In the genomic region with DNA sequence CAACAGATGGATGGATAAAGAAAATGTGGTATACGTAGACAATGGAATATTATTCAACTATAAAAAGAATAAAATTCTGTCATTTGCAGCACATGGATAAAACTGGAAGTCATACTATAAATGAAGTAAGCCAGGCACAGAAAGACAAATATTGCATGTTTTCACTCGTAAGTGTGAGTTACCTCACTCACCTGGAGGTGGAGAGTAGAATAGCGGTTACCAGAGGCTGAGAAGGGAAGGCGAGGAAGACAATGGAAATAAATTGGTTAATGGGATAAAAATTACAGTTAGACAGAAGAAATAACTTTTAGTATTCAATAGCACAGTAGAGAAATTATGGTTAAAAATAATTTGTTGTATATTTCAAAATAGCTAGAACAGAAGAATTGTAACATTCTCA, we compare ENCODE assay signal across 20 cellular contexts.
A peak's percentile ranks its signal among the peaks of the same experiment; 100 is the strongest.
DNase-seq lines count a peak whose midpoint lies in the region; ATAC-seq and TF ChIP-seq lines count a peak whose summit lies in the region.
"Had no signal": no experiment of that assay in that cellular context is flagged by ENCODE, and none has a peak within 500 bp of the region (broad histone marks: within the 10 kb centered on the region; RNA-seq: fewer than 3 reads in every experiment).

No MANE protein-coding gene starts in this region.

- no peak overlapping the region for H3K27ac ChIP-seq in GM23338 (ENCODE audit: low read depth)
- H3K27ac ChIP-seq in neural progenitor cell = no peak overlapping the region
- H3K27ac ChIP-seq: A549; BLaER1 treated with 17β-estradiol and CSF1 and Interleukin-3, amounts not matched to agents 10 nM and 100 nM; GM23248 had no signal

- DNase-seq in GM23338 (ENCODE audit: low spot score) (peak; percentile 25), neural progenitor cell (ENCODE audit: low spot score) (no peak), KG1 (lab: John Stamatoyannopoulos, UW) (no peak)
- DNase-seq: 8988T; ACHN; AML-193; BE2C; CD4-positive, alpha-beta T cell; CD8-positive, alpha-beta memory T cell; DMS153; DND-41; GM23248; HFFc6 had no signal

- no peaks in the 10 kb centered on the region for H3K9me3 ChIP-seq in Loucy (ENCODE audit: insufficient read depth, low read depth, low read length)
- no peaks in the 10 kb centered on the region for H3K9me3 ChIP-seq in neural progenitor cell (ENCODE audit: low read depth)
- H3K9me3 ChIP-seq: A549; BE2C; BLaER1 treated with 17β-estradiol and CSF1 and Interleukin-3, amounts not matched to agents 10 nM and 100 nM; HAP-1 had no signal

- H3K4me3 Mint-ChIP-seq in GM23338 = no peak overlapping the region
- H3K4me3 Mint-ChIP-seq in neural progenitor cell = no peak overlapping the region
- H3K4me3 Mint-ChIP-seq: CD14-positive monocyte; CD4-positive, alpha-beta T cell; CD8-positive, alpha-beta memory T cell; HFFc6 had no signal

- H3K4me3 ChIP-seq in GM23338 (no peak overlapping the region), Loucy (ENCODE audit: low read length, poor library complexity, severe bottlenecking) (no peak overlapping the region), neural progenitor cell (no peak overlapping the region)
- H3K4me3 ChIP-seq: A549; BLaER1 treated with 17β-estradiol and CSF1 and Interleukin-3, amounts not matched to agents 10 nM and 100 nM; GM23248; HAP-1 had no signal

- TF ChIP-seq CTCF in GM23338 (conservative IDR thresholded peaks at IDR 0.05; ENCODE audit: low read depth in 2 of 2) = peak in 1 of 2 experiments; percentile 39; a peak in 1 of 4 replicates
- 0 out of 2 replicates have a peak, but pooled peaks have one; percentile 13 for TF ChIP-seq CTCF in Loucy (conservative IDR thresholded peaks at IDR 0.05; ENCODE audit: low read length)
- peak; percentile 21 for TF ChIP-seq CTCF in neural progenitor cell (IDR thresholded peaks at IDR 0.05)

- H3K4me2 ChIP-seq in GM23338 (no peak overlapping the region), Loucy (ENCODE audit: low read depth, low read length, poor library complexity, severe bottlenecking) (no peak overlapping the region), neural progenitor cell (no peak overlapping the region)
- H3K4me2 ChIP-seq: A549; BLaER1 treated with 17β-estradiol and CSF1 and Interleukin-3, amounts not matched to agents 10 nM and 100 nM had no signal

- H3K4me1 ChIP-seq in GM23338 (ENCODE audit: insufficient read depth) (no peaks in the 10 kb centered on the region), Loucy (ENCODE audit: insufficient read depth, low read length, poor library complexity, severe bottlenecking) (no peaks in the 10 kb centered on the region), neural progenitor cell (no peaks in the 10 kb centered on the region)
- H3K4me1 ChIP-seq: A549; BE2C; BLaER1 treated with 17β-estradiol and CSF1 and Interleukin-3, amounts not matched to agents 10 nM and 100 nM; HAP-1 had no signal

- H2AFZ ChIP-seq in GM23338 = no peak overlapping the region
- no peak overlapping the region for H2AFZ ChIP-seq in Loucy (ENCODE audit: low read length)
- H2AFZ ChIP-seq in neural progenitor cell (replicated peaks) = no peak overlapping the region
- H2AFZ ChIP-seq: GM23248 had no signal

- H3K36me3 ChIP-seq in GM23338 (ENCODE audit: insufficient read depth) (no peaks in the 10 kb centered on the region), Loucy (ENCODE audit: insufficient read depth, low read length) (no peaks in the 10 kb centered on the region), neural progenitor cell (no peaks in the 10 kb centered on the region)
- H3K36me3 ChIP-seq: BE2C; BLaER1 treated with 17β-estradiol and CSF1 and Interleukin-3, amounts not matched to agents 10 nM and 100 nM; HAP-1 had no signal

- H3F3A ChIP-seq in GM23338 (replicated peaks; ENCODE audit: low read depth) = no peaks in the 10 kb centered on the region
- no peaks in the 10 kb centered on the region for H3F3A ChIP-seq in Loucy (ENCODE audit: low read depth)
- H3F3A ChIP-seq in neural progenitor cell (ENCODE audit: low read depth) = no peaks in the 10 kb centered on the region

- no peak for ATAC-seq in GM23338
- ATAC-seq in HG02884 (IDR thresholded peaks at IDR 0.05; ENCODE audit: unreplicated experiment) = no peak
- ATAC-seq in HG03139 (IDR thresholded peaks at IDR 0.05; ENCODE audit: unreplicated experiment) = no peak
- ATAC-seq: A549 had no signal

- no peaks in the 10 kb centered on the region for H3K36me3 Mint-ChIP-seq in GM23338 (ENCODE audit: low read depth)
- no peaks in the 10 kb centered on the region for H3K36me3 Mint-ChIP-seq in neural progenitor cell
- H3K36me3 Mint-ChIP-seq: CD14-positive monocyte; CD8-positive, alpha-beta memory T cell had no signal

- no peaks in the 10 kb centered on the region for H3K9me2 ChIP-seq in GM23338 (ENCODE audit: insufficient read depth)
- H3K9me2 ChIP-seq in Loucy (replicated peaks; ENCODE audit: low read depth, low read length) = no peaks in the 10 kb centered on the region

- H3K9ac ChIP-seq in Loucy (ENCODE audit: low read depth, low read length, poor library complexity, severe bottlenecking) (no peak overlapping the region), neural progenitor cell (no peak overlapping the region)
- H3K9ac ChIP-seq: BLaER1 treated with 17β-estradiol and CSF1 and Interleukin-3, amounts not matched to agents 10 nM and 100 nM; GM23248 had no signal

- H3K79me2 ChIP-seq in GM23338 (replicated peaks; ENCODE audit: insufficient read depth) (no peaks in the 10 kb centered on the region), Loucy (ENCODE audit: insufficient read depth, low read length) (no peaks in the 10 kb centered on the region), neural progenitor cell (ENCODE audit: low read depth) (no peaks in the 10 kb centered on the region)

- H3K27me3 Mint-ChIP-seq in GM23338 (ENCODE audit: insufficient read depth, low read depth, poor library complexity) (no peaks in the 10 kb centered on the region), neural progenitor cell (ENCODE audit: insufficient read depth, low read depth) (no peaks in the 10 kb centered on the region)

- H3K9me3 Mint-ChIP-seq in GM23338 = no peaks in the 10 kb centered on the region
- H3K9me3 Mint-ChIP-seq in neural progenitor cell = no peaks in the 10 kb centered on the region
- H3K9me3 Mint-ChIP-seq: CD8-positive, alpha-beta memory T cell had no signal

- H4K20me1 ChIP-seq in GM23338 (replicated peaks; ENCODE audit: insufficient read depth) (no peaks in the 10 kb centered on the region), Loucy (ENCODE audit: insufficient read depth, low read length, poor library complexity, severe bottlenecking) (no peaks in the 10 kb centered on the region), neural progenitor cell (ENCODE audit: low read depth) (no peaks in the 10 kb centered on the region)
- H4K20me1 ChIP-seq: BLaER1 treated with 17β-estradiol and CSF1 and Interleukin-3, amounts not matched to agents 10 nM and 100 nM had no signal

- no peaks in the 10 kb centered on the region for H3K4me1 Mint-ChIP-seq in GM23338
- H3K4me1 Mint-ChIP-seq in neural progenitor cell = no peaks in the 10 kb centered on the region
- H3K4me1 Mint-ChIP-seq: CD14-positive monocyte; CD8-positive, alpha-beta memory T cell had no signal

- H3K27me3 ChIP-seq in GM23338 (ENCODE audit: insufficient read depth) (no peaks in the 10 kb centered on the region), Loucy (ENCODE audit: insufficient read depth, low read length, poor library complexity, severe bottlenecking) (no peaks in the 10 kb centered on the region), neural progenitor cell (no peaks in the 10 kb centered on the region)
- H3K27me3 ChIP-seq: BE2C; BLaER1 treated with 17β-estradiol and CSF1 and Interleukin-3, amounts not matched to agents 10 nM and 100 nM had no signal

- H3K27ac Mint-ChIP-seq in GM23338 (no peak overlapping the region), neural progenitor cell (no peak overlapping the region)
- H3K27ac Mint-ChIP-seq: CD14-positive monocyte; CD4-positive, alpha-beta T cell; CD8-positive, alpha-beta memory T cell; HFFc6 had no signal

TF ChIP-seq in GM23338, 12 proteins besides CTCF, POLR2A, EP300 and RAD21 (continues in another document):
- TF ChIP-seq NANOG (IDR thresholded peaks at IDR 0.05; ENCODE audit: borderline replicate concordance) (no peak), POLR2AphosphoS5 (IDR thresholded peaks at IDR 0.05; ENCODE audit: low read depth) (no peak), ZNF331 (CRISPR knock-in tag; IDR thresholded peaks at IDR 0.05; ENCODE audit: low read depth) (no peak), JUNB (IDR thresholded peaks at IDR 0.05; ENCODE audit: unreplicated experiment) (no peak)
- TF ChIP-seq, protein P1, sequence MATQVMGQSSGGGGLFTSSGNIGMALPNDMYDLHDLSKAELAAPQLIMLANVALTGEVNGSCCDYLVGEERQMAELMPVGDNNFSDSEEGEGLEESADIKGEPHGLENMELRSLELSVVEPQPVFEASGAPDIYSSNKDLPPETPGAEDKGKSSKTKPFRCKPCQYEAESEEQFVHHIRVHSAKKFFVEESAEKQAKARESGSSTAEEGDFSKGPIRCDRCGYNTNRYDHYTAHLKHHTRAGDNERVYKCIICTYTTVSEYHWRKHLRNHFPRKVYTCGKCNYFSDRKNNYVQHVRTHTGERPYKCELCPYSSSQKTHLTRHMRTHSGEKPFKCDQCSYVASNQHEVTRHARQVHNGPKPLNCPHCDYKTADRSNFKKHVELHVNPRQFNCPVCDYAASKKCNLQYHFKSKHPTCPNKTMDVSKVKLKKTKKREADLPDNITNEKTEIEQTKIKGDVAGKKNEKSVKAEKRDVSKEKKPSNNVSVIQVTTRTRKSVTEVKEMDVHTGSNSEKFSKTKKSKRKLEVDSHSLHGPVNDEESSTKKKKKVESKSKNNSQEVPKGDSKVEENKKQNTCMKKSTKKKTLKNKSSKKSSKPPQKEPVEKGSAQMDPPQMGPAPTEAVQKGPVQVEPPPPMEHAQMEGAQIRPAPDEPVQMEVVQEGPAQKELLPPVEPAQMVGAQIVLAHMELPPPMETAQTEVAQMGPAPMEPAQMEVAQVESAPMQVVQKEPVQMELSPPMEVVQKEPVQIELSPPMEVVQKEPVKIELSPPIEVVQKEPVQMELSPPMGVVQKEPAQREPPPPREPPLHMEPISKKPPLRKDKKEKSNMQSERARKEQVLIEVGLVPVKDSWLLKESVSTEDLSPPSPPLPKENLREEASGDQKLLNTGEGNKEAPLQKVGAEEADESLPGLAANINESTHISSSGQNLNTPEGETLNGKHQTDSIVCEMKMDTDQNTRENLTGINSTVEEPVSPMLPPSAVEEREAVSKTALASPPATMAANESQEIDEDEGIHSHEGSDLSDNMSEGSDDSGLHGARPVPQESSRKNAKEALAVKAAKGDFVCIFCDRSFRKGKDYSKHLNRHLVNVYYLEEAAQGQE (IDR thresholded peaks at IDR 0.05; ENCODE audit: unreplicated experiment) = no peak
- TF ChIP-seq, protein P2, sequence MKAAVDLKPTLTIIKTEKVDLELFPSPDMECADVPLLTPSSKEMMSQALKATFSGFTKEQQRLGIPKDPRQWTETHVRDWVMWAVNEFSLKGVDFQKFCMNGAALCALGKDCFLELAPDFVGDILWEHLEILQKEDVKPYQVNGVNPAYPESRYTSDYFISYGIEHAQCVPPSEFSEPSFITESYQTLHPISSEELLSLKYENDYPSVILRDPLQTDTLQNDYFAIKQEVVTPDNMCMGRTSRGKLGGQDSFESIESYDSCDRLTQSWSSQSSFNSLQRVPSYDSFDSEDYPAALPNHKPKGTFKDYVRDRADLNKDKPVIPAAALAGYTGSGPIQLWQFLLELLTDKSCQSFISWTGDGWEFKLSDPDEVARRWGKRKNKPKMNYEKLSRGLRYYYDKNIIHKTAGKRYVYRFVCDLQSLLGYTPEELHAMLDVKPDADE (IDR thresholded peaks at IDR 0.05) = no peak
